Comparison of ENCODE assay signal across 18 cellular contexts in the genomic region with DNA sequence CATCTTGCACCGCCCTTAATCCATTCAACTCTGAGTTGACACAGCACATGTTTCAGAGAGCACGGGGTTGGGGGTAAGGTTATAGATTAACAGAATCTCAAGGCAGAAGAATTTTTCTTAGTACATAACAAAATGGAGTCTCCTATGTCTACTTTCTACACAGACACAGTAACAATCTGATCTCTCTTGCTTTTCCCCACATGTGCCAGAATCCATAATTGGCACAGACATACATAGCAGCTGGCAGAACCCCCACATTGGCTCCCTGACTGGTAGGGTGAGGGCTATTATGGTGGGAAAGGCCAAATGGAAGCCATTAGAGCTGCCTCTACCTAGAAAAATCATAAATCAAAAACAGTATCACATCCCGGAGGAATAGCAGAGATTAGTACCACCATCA. TPM values are rescaled to one million over a fixed set of nuclear protein-coding genes. Genes with fewer than 3 reads are reported as not detected.
"Had no signal": no experiment of that assay in that cellular context is flagged by ENCODE, and none has a peak within 500 bp of the region (broad histone marks: within the 10 kb centered on the region; RNA-seq: fewer than 3 reads in every experiment).

No MANE protein-coding gene starts in this region.

RNA-seq across cellular contexts. Expression of a gene that starts 38.5 kb away (rescaled TPM):
- total RNA-seq: activated naive CD4-positive, alpha-beta T cell treated with anti-CD3 and anti-CD28 coated beads for 36 hours; activated naive CD4-positive, alpha-beta T cell treated with anti-CD3 and anti-CD28 coated beads, Interleukin-2, amount 50 U/mL, for 72 hours; activated naive CD8-positive, alpha-beta T cell treated with anti-CD3 and anti-CD28 coated beads for 36 hours; activated naive CD8-positive, alpha-beta T cell treated with anti-CD3 and anti-CD28 coated beads, Interleukin-2, amount 10 ng/mL, durations not matched to agents 7 days and 5 days; activated T-helper 1 cell treated with anti-CD3 and anti-CD28 coated beads, Interleukin-12 subunit alpha, Interleukin-12 subunit beta, Interleukin-2, Interleukin-4 antibody, amounts not matched to agents 30 ng/mL and 10 ng/mL and 1 ng/mL, durations not matched to agents 14 hours and 24 hours and 36 hours; activated T-helper 17 cell treated with anti-CD3 and anti-CD28 coated beads, Interleukin-2, amount 50 U/mL, for 72 hours; activated T-helper 2 cell treated with anti-CD3 and anti-CD28 coated beads, Interferon-gamma antibody, Interleukin-2, Interleukin-4, amounts not matched to agents 10 μg/mL and 5 μg/mL and 100 μg/mL, durations not matched to agents 14 hours and 24 hours and 36 hours; adrenal gland; aorta; ascending aorta; astrocyte; body of pancreas; breast epithelium; bronchial epithelial cell; cardiac muscle cell; cardiac septum; cerebellum had no signal
- polyA plus RNA-seq: cardiac muscle cell had no signal

RNA-seq across cellular contexts. Expression of a gene that starts 53.3 kb away (rescaled TPM):
- total RNA-seq: activated naive CD4-positive, alpha-beta T cell treated with anti-CD3 and anti-CD28 coated beads for 36 hours; activated naive CD4-positive, alpha-beta T cell treated with anti-CD3 and anti-CD28 coated beads, Interleukin-2, amount 50 U/mL, for 72 hours; activated naive CD8-positive, alpha-beta T cell treated with anti-CD3 and anti-CD28 coated beads for 36 hours; activated naive CD8-positive, alpha-beta T cell treated with anti-CD3 and anti-CD28 coated beads, Interleukin-2, amount 10 ng/mL, durations not matched to agents 7 days and 5 days; activated T-cell treated with anti-CD3 and anti-CD28 coated beads, Interleukin-2, amount 50 U/mL, for 72 hours; activated T-helper 1 cell treated with anti-CD3 and anti-CD28 coated beads, Interleukin-12 subunit alpha, Interleukin-12 subunit beta, Interleukin-2, Interleukin-4 antibody, amounts not matched to agents 30 ng/mL and 10 ng/mL and 1 ng/mL, durations not matched to agents 14 hours and 24 hours and 36 hours; activated T-helper 17 cell treated with anti-CD3 and anti-CD28 coated beads, Interleukin-2, amount 50 U/mL, for 72 hours; activated T-helper 2 cell treated with anti-CD3 and anti-CD28 coated beads, Interferon-gamma antibody, Interleukin-2, Interleukin-4, amounts not matched to agents 10 μg/mL and 5 μg/mL and 100 μg/mL, durations not matched to agents 14 hours and 24 hours and 36 hours; aorta; ascending aorta; astrocyte; body of pancreas; breast epithelium; cardiac muscle cell; cerebellum had no signal
- polyA plus RNA-seq: aorta had no signal
